2 cellular contexts compared by ENCODE assay signal in genomic region chr5:168658394-168658793, GRCh38.
TF ChIP-seq lines count a peak whose summit lies in the region.

No MANE protein-coding gene starts in this region.

TF ChIP-seq in GM23338, 12 proteins besides CTCF, POLR2A, EP300 and RAD21:
- TF ChIP-seq ETS1 (IDR thresholded peaks at IDR 0.05) = no peak
- TF ChIP-seq POLR2AphosphoS5 (IDR thresholded peaks at IDR 0.05; ENCODE audit: low read depth) = no peak
TF ChIP-seq in GM23338: peak in this region for 0.

TF ChIP-seq in WTC11, 78 proteins besides CTCF, POLR2A, EP300 and RAD21 (continued from another document):
- TF ChIP-seq MLX (CRISPR knock-in tag; IDR thresholded peaks at IDR 0.05) = no peak
- no peak for TF ChIP-seq MXD4 (CRISPR knock-in tag; IDR thresholded peaks at IDR 0.05; ENCODE audit: borderline replicate concordance)
- no peak for TF ChIP-seq MAX (CRISPR knock-in tag; IDR thresholded peaks at IDR 0.05)
- TF ChIP-seq GTF2I (CRISPR knock-in tag; conservative IDR thresholded peaks at IDR 0.05) = no peak
